Comparison of ENCODE assay signal across 35 cellular contexts in the genomic region with DNA sequence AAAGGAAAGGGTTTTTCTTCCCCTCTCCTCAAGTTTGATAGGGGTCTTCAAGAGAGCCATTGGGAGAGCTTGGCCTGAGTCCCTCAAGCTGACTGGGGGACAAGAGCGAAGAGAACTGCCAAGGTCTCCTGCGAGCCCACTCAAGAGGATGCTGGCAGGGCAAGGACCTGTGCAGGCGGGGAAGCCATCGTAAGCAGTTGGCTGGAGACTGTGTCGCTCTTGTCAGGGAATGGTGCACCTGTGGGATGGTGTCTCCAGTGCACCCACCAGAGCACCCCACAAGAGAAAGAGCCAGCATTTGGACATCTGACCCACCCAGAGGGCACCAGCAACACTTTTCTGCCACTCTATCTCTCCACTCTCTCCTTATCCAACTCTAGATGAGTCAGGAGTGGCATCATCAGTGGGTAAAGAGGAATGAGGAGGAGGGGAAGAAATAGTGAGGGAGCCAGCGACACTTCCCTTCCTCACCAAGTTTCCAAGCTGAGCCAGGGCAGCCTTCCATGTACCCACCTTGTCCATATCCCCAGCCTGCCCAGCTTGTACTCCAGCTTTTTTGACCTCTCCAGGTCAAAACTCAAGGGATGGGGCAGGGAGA. TPM values are rescaled to one million over a fixed set of nuclear protein-coding genes. Genes with fewer than 3 reads are reported as not detected.
"Had no signal": no experiment of that assay in that cellular context is flagged by ENCODE, and none has a peak within 500 bp of the region (broad histone marks: within the 10 kb centered on the region; RNA-seq: fewer than 3 reads in every experiment).

No MANE protein-coding gene starts in this region.

- H3K4me1 ChIP-seq: colonic mucosa, foreskin keratinocyte, parathyroid adenoma, tibial nerve, vagina had no signal

- H3K9me3 ChIP-seq: colonic mucosa, neutrophil, testis, upper lobe of right lung, vagina had no signal

- H3K27ac ChIP-seq: colonic mucosa, epithelial cell of prostate, foreskin keratinocyte, gastroesophageal sphincter, heart left ventricle, hepatocyte, neutrophil, parathyroid adenoma, testis, tibial nerve, upper lobe of right lung, vagina had no signal

- H3K4me3 ChIP-seq: colonic mucosa, gastroesophageal sphincter, heart left ventricle, hepatocyte, lung, smooth muscle cell, testis, tibial nerve, upper lobe of right lung, vagina had no signal

- H3K4me3 Mint-ChIP-seq: dendritic cell treated with granulocyte-macrophage colony-stimulating factor and Interleukin-4, amounts not matched to agents 40 ng/mL and 50 ng/mL, for 4 days; endodermal cell; mesothelial cell of epicardium; naive thymus-derived CD4-positive, alpha-beta T cell had no signal

- ATAC-seq: esophagus mucosa; foreskin keratinocyte; gastroesophageal sphincter; heart left ventricle; left lobe of liver; naive thymus-derived CD4-positive, alpha-beta T cell; sciatic nerve; stimulated activated naive CD8-positive, alpha-beta T cell treated with anti-CD3 and anti-CD28 coated beads, Interleukin-15, Interleukin-2, amounts not matched to agents 100 U/mL and 50 U/mL, for 24 hours; upper lobe of right lung had no signal

- H3K27ac Mint-ChIP-seq: dendritic cell treated with granulocyte-macrophage colony-stimulating factor and Interleukin-4, amounts not matched to agents 40 ng/mL and 50 ng/mL, for 4 days; endodermal cell; mesothelial cell of epicardium; naive thymus-derived CD4-positive, alpha-beta T cell; progenitor cell of endocrine pancreas had no signal

- H3K36me3 ChIP-seq: colonic mucosa, gastroesophageal sphincter, heart left ventricle, neutrophil, tibial nerve, upper lobe of right lung, vagina had no signal

- H3K27me3 ChIP-seq: colonic mucosa, heart left ventricle, hepatocyte, neutrophil, testis, tibial nerve, upper lobe of right lung, vagina had no signal

- DNase-seq: colonic mucosa; effector CD8-positive, alpha-beta T cell; endodermal cell; foreskin keratinocyte; heart left ventricle; kidney; mesenchymal stem cell; naive thymus-derived CD4-positive, alpha-beta T cell; stimulated activated CD4-positive, alpha-beta T cell treated with anti-CD3 and anti-CD28 coated beads, Interleukin-12 subunit alpha, Interleukin-12 subunit beta, amount 100 ng/mL, for 4 hours; stimulated activated CD4-positive, alpha-beta T cell treated with anti-CD3 and anti-CD28 coated beads, Interleukin-1b, Interleukin-23, amount 100 ng/mL, for 48 hours; stimulated activated CD4-positive, alpha-beta T cell treated with anti-CD3 and anti-CD28 coated beads, Interleukin-4, amount 100 ng/mL, for 1 hour; stimulated activated CD8-positive, alpha-beta memory T cell treated with anti-CD3 and anti-CD28 coated beads, Interleukin-4, amount 100 ng/mL, for 48 hours; stimulated activated naive CD8-positive, alpha-beta T cell treated with anti-CD3 and anti-CD28 coated beads, Interleukin-15, Interleukin-2, amounts not matched to agents 100 U/mL and 50 U/mL, for 24 hours; substantia nigra; testis; upper lobe of right lung had no signal

- H3K9me3 Mint-ChIP-seq: dendritic cell treated with granulocyte-macrophage colony-stimulating factor and Interleukin-4, amounts not matched to agents 40 ng/mL and 50 ng/mL, for 4 days had no signal

- H3K36me3 Mint-ChIP-seq: mesothelial cell of epicardium had no signal

RNA-seq across cellular contexts. Expression of gene XIRP1, which starts 13.6 kb away (rescaled TPM):
- total RNA-seq: cerebellum, colonic mucosa, endodermal cell, esophagus mucosa, fibroblast of lung, foreskin keratinocyte, left lobe of liver, liver, mesothelial cell of epicardium, progenitor cell of endocrine pancreas, tibial nerve, upper lobe of right lung, vagina had no signal
- polyA plus RNA-seq: foreskin keratinocyte; naive thymus-derived CD4-positive, alpha-beta T cell; neural cell had no signal
